ENCODE assay signal across 41 cellular contexts in genomic region chr9:129661029-129661428, GRCh38. TPM values are rescaled to one million over a fixed set of nuclear protein-coding genes. Genes with fewer than 3 reads are reported as not detected.
"Had no signal": no experiment of that assay in that cellular context is flagged by ENCODE, and none has a peak within 500 bp of the region (broad histone marks: within the 10 kb centered on the region; RNA-seq: fewer than 3 reads in every experiment).

No MANE protein-coding gene starts in this region.

- H3K4me1 ChIP-seq: breast epithelium had no signal

- DNase-seq: activated effector memory CD4-positive, alpha-beta T cell treated with anti-CD3 and anti-CD28 coated beads, Interleukin-2, amount 50 U/mL, for 16 hours; activated effector memory CD4-positive, alpha-beta T cell treated with Interleukin-2 at 50 U/mL for 16 hours; activated gamma-delta T cell; activated gamma-delta T cell treated with Interleukin-2 at 50 U/mL for 16 hours; activated naive CD4-positive, alpha-beta T cell; activated naive CD4-positive, alpha-beta T cell treated with anti-CD3 and anti-CD28 coated beads for 36 hours; activated naive CD4-positive, alpha-beta T cell treated with anti-CD3 and anti-CD28 coated beads, Interleukin-2, amount 10 ng/mL, durations not matched to agents 7 days and 5 days; activated naive CD4-positive, alpha-beta T cell treated with anti-CD3 and anti-CD28 coated beads, Interleukin-2, amount 50 U/mL, for 16 hours; activated naive CD4-positive, alpha-beta T cell treated with Interleukin-2 at 50 U/mL for 16 hours; activated naive CD8-positive, alpha-beta T cell treated with anti-CD3 and anti-CD28 coated beads for 36 hours; activated naive CD8-positive, alpha-beta T cell treated with anti-CD3 and anti-CD28 coated beads, Interleukin-2, amount 10 ng/mL, durations not matched to agents 7 days and 5 days; activated naive CD8-positive, alpha-beta T cell treated with anti-CD3 and anti-CD28 coated beads, Interleukin-2, amount 50 U/mL, for 24 hours; activated T-cell treated with anti-CD3 and anti-CD28 coated beads for 4 hours; activated T-cell treated with anti-CD3 and anti-CD28 coated beads, Interleukin-2, amount 50 U/mL, for 1 hour; activated T-cell treated with anti-CD3 and anti-CD28 coated beads, Interleukin-2, amount 50 U/mL, for 24 hours; activated T-cell treated with anti-CD3 and anti-CD28 coated beads, Interleukin-2, amount 50 U/mL, for 4 hours; activated T-cell treated with anti-CD3 and anti-CD28 coated beads, Interleukin-2, amount 50 U/mL, for 48 hours; activated T-cell treated with anti-CD3 and anti-CD28 coated beads, Interleukin-2, amount 50 U/mL, for 72 hours; adrenal gland; amygdala; anterior cingulate cortex; aorta; body of pancreas; brain microvascular endothelial cell; caudate nucleus; central memory CD4-positive, alpha-beta T cell; cerebellar nuclear complex had no signal

- H3K9me3 ChIP-seq: adrenal gland, ascending aorta, body of pancreas, breast epithelium had no signal

- H3K4me3 Mint-ChIP-seq: activated naive CD4-positive, alpha-beta T cell treated with anti-CD3 and anti-CD28 coated beads for 36 hours; activated naive CD4-positive, alpha-beta T cell treated with anti-CD3 and anti-CD28 coated beads, Interleukin-2, amount 10 ng/mL, durations not matched to agents 7 days and 5 days; activated naive CD4-positive, alpha-beta T cell treated with anti-CD3 and anti-CD28 coated beads, Interleukin-2, amount 50 U/mL, for 24 hours; activated naive CD8-positive, alpha-beta T cell; activated naive CD8-positive, alpha-beta T cell treated with anti-CD3 and anti-CD28 coated beads for 36 hours; activated naive CD8-positive, alpha-beta T cell treated with anti-CD3 and anti-CD28 coated beads, Interleukin-2, amount 10 ng/mL, durations not matched to agents 7 days and 5 days; activated naive CD8-positive, alpha-beta T cell treated with anti-CD3 and anti-CD28 coated beads, Interleukin-2, amount 50 U/mL, for 24 hours; activated T-cell treated with anti-CD3 and anti-CD28 coated beads, Interleukin-2, amount 50 U/mL, for 24 hours; activated T-cell treated with anti-CD3 and anti-CD28 coated beads, Interleukin-2, amount 50 U/mL, for 4 hours; activated T-cell treated with anti-CD3 and anti-CD28 coated beads, Interleukin-2, amount 50 U/mL, for 72 hours; activated T-helper 1 cell treated with anti-CD3 and anti-CD28 coated beads, Interleukin-12 subunit alpha, Interleukin-12 subunit beta, Interleukin-2, Interleukin-4 antibody, amounts not matched to agents 30 ng/mL and 10 ng/mL and 1 ng/mL, durations not matched to agents 14 hours and 24 hours and 36 hours; activated T-helper 17 cell treated with anti-CD3 and anti-CD28 coated beads, Interleukin-2, amount 50 U/mL, for 72 hours; brain; central memory CD8-positive, alpha-beta T cell had no signal

- H3K4me1 Mint-ChIP-seq: activated naive CD8-positive, alpha-beta T cell treated with anti-CD3 and anti-CD28 coated beads for 36 hours; activated naive CD8-positive, alpha-beta T cell treated with anti-CD3 and anti-CD28 coated beads, Interleukin-2, amount 50 U/mL, for 24 hours; activated T-helper 17 cell treated with anti-CD3 and anti-CD28 coated beads, Interleukin-2, amount 50 U/mL, for 72 hours had no signal

- H3K27ac Mint-ChIP-seq: activated naive CD4-positive, alpha-beta T cell treated with anti-CD3 and anti-CD28 coated beads for 36 hours; activated naive CD4-positive, alpha-beta T cell treated with anti-CD3 and anti-CD28 coated beads, Interleukin-2, amount 10 ng/mL, durations not matched to agents 7 days and 5 days; activated naive CD4-positive, alpha-beta T cell treated with anti-CD3 and anti-CD28 coated beads, Interleukin-2, amount 50 U/mL, for 24 hours; activated naive CD4-positive, alpha-beta T cell treated with anti-CD3 and anti-CD28 coated beads, Interleukin-2, amount 50 U/mL, for 72 hours; activated naive CD8-positive, alpha-beta T cell; activated naive CD8-positive, alpha-beta T cell treated with anti-CD3 and anti-CD28 coated beads for 36 hours; activated naive CD8-positive, alpha-beta T cell treated with anti-CD3 and anti-CD28 coated beads, Interleukin-2, amount 10 ng/mL, durations not matched to agents 7 days and 5 days; activated naive CD8-positive, alpha-beta T cell treated with anti-CD3 and anti-CD28 coated beads, Interleukin-2, amount 50 U/mL, for 24 hours; activated T-cell treated with anti-CD3 and anti-CD28 coated beads, Interleukin-2, amount 50 U/mL, for 24 hours; activated T-cell treated with anti-CD3 and anti-CD28 coated beads, Interleukin-2, amount 50 U/mL, for 72 hours; activated T-helper 1 cell treated with anti-CD3 and anti-CD28 coated beads, Interleukin-12 subunit alpha, Interleukin-12 subunit beta, Interleukin-2, Interleukin-4 antibody, amounts not matched to agents 30 ng/mL and 10 ng/mL and 1 ng/mL, durations not matched to agents 14 hours and 24 hours and 36 hours; activated T-helper 17 cell treated with anti-CD3 and anti-CD28 coated beads, Interleukin-2, amount 50 U/mL, for 72 hours; activated T-helper 2 cell treated with anti-CD3 and anti-CD28 coated beads, Interferon-gamma antibody, Interleukin-2, Interleukin-4, amounts not matched to agents 10 μg/mL and 5 μg/mL and 100 μg/mL, durations not matched to agents 14 hours and 24 hours and 36 hours; brain had no signal

- H3K4me3 ChIP-seq: adrenal gland, ascending aorta, body of pancreas, breast epithelium, cardiac muscle cell had no signal

- ATAC-seq: activated naive CD4-positive, alpha-beta T cell treated with anti-CD3 and anti-CD28 coated beads, Interleukin-2, amount 50 U/mL, for 72 hours; activated naive CD8-positive, alpha-beta T cell treated with anti-CD3 and anti-CD28 coated beads, Interleukin-2, amount 50 U/mL, for 24 hours; activated T-cell treated with anti-CD3 and anti-CD28 coated beads, Interleukin-2, amount 50 U/mL, for 4 hours; activated T-cell treated with anti-CD3 and anti-CD28 coated beads, Interleukin-2, amount 50 U/mL, for 72 hours; activated T-helper 17 cell treated with anti-CD3 and anti-CD28 coated beads, Interleukin-2, amount 50 U/mL, for 72 hours; body of pancreas had no signal

- H3K36me3 Mint-ChIP-seq: activated naive CD4-positive, alpha-beta T cell treated with anti-CD3 and anti-CD28 coated beads, Interleukin-2, amount 10 ng/mL, durations not matched to agents 7 days and 5 days; activated naive CD4-positive, alpha-beta T cell treated with anti-CD3 and anti-CD28 coated beads, Interleukin-2, amount 50 U/mL, for 24 hours; activated naive CD4-positive, alpha-beta T cell treated with anti-CD3 and anti-CD28 coated beads, Interleukin-2, amount 50 U/mL, for 72 hours; activated naive CD8-positive, alpha-beta T cell; activated naive CD8-positive, alpha-beta T cell treated with anti-CD3 and anti-CD28 coated beads for 36 hours; activated naive CD8-positive, alpha-beta T cell treated with anti-CD3 and anti-CD28 coated beads, Interleukin-2, amount 10 ng/mL, durations not matched to agents 7 days and 5 days; brain had no signal

- H3K36me3 ChIP-seq: adrenal gland, ascending aorta, brain microvascular endothelial cell, breast epithelium, cardiac muscle cell had no signal

RNA-seq across cellular contexts. Expression of gene PRRX2, which starts 4.4 kb away (rescaled TPM):
- total RNA-seq: activated naive CD8-positive, alpha-beta T cell treated with anti-CD3 and anti-CD28 coated beads, Interleukin-2, amount 10 ng/mL, durations not matched to agents 7 days and 5 days; astrocyte; bronchial epithelial cell; cerebellum had no signal

RNA-seq across cellular contexts. Expression of gene C9orf50, which starts 40.1 kb away (rescaled TPM):
- total RNA-seq: activated naive CD4-positive, alpha-beta T cell treated with anti-CD3 and anti-CD28 coated beads for 36 hours; activated naive CD8-positive, alpha-beta T cell treated with anti-CD3 and anti-CD28 coated beads for 36 hours; activated naive CD8-positive, alpha-beta T cell treated with anti-CD3 and anti-CD28 coated beads, Interleukin-2, amount 10 ng/mL, durations not matched to agents 7 days and 5 days; activated T-cell treated with anti-CD3 and anti-CD28 coated beads, Interleukin-2, amount 50 U/mL, for 4 hours; activated T-helper 1 cell treated with anti-CD3 and anti-CD28 coated beads, Interleukin-12 subunit alpha, Interleukin-12 subunit beta, Interleukin-2, Interleukin-4 antibody, amounts not matched to agents 30 ng/mL and 10 ng/mL and 1 ng/mL, durations not matched to agents 14 hours and 24 hours and 36 hours; activated T-helper 17 cell treated with anti-CD3 and anti-CD28 coated beads, Interleukin-2, amount 50 U/mL, for 72 hours; activated T-helper 2 cell treated with anti-CD3 and anti-CD28 coated beads, Interferon-gamma antibody, Interleukin-2, Interleukin-4, amounts not matched to agents 10 μg/mL and 5 μg/mL and 100 μg/mL, durations not matched to agents 14 hours and 24 hours and 36 hours; ascending aorta; body of pancreas; bronchial epithelial cell; cerebellum had no signal
